18 cellular contexts compared by ENCODE assay signal in the genomic region with DNA sequence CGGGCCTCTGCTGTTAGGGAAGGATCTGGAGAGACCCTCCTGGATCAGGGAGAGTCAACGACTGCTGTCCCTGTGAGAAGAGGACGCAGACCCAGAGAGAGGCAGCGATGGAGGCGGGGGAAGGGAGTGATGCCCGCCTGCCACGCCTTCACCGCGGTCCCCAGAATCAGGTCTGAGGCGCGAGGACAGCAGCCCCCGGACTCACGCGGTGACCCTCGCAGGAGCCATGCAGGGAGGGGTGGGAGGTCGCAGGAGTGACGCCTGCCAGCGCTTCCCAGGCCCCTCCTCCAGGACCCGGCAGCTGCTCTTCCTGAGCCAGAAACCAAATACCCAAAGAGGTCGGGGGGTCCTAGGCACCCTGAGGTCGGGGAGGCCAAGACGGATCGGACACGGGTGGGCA. TPM values are rescaled to one million over a fixed set of nuclear protein-coding genes. Genes with fewer than 3 reads are reported as not detected.
DNase-seq lines count a peak whose midpoint lies in the region; ATAC-seq and TF ChIP-seq lines count a peak whose summit lies in the region.
"Had no signal": no experiment of that assay in that cellular context is flagged by ENCODE, and none has a peak within 500 bp of the region (broad histone marks: within the 10 kb centered on the region; RNA-seq: fewer than 3 reads in every experiment).

No MANE protein-coding gene starts in this region.

- no peak for DNase-seq in activated CD4-positive, alpha-beta T cell treated with anti-CD3 and anti-CD28 coated beads, Interleukin-2, amount 10 ng/mL, durations not matched to agents 24 days and 14 days
- DNase-seq in activated CD4-positive, alpha-beta T cell treated with anti-CD3 and anti-CD28 coated beads, Interleukin-2, amount 10 ng/mL, durations not matched to agents 7 days and 5 days: no peak
- DNase-seq in effector memory CD4-positive, alpha-beta T cell: no peak
- DNase-seq in upper lobe of right lung: no peak
- DNase-seq: 8988T, DND-41, H9, MV-4-11, NCI-H1417, NCI-H187 treated with DMSO at 0.1 percent for 48 hours, NCI-H446, NCI-H69, OCI-M1, SIG-M5 had no signal

- no peak overlapping the region for H3K4me3 ChIP-seq in HEK293 (ENCODE audit: low read depth, low read length)
- H3K4me3 ChIP-seq in effector memory CD4-positive, alpha-beta T cell (ENCODE audit: insufficient read depth, low read depth, low read length, poor library complexity, severe bottlenecking): no peak overlapping the region
- H3K4me3 ChIP-seq in upper lobe of right lung: no peak overlapping the region

- H3K27me3 ChIP-seq in effector memory CD4-positive, alpha-beta T cell (replicated peaks; ENCODE audit: control insufficient read depth, insufficient read depth, low read length, poor library complexity, severe bottlenecking): no peaks in the 10 kb centered on the region
- no peaks in the 10 kb centered on the region for H3K27me3 ChIP-seq in upper lobe of right lung

- peaks cover 30% of the 10 kb centered on the region for H3K4me1 Mint-ChIP-seq in activated CD4-positive, alpha-beta T cell treated with anti-CD3 and anti-CD28 coated beads, Interleukin-2, amount 10 ng/mL, durations not matched to agents 24 days and 14 days
- peaks cover 23% of the 10 kb centered on the region for H3K4me1 Mint-ChIP-seq in activated CD4-positive, alpha-beta T cell treated with anti-CD3 and anti-CD28 coated beads, Interleukin-2, amount 10 ng/mL, durations not matched to agents 7 days and 5 days

- no peaks in the 10 kb centered on the region for H3K9me3 Mint-ChIP-seq in activated CD4-positive, alpha-beta T cell treated with anti-CD3 and anti-CD28 coated beads, Interleukin-2, amount 10 ng/mL, durations not matched to agents 24 days and 14 days
- H3K9me3 Mint-ChIP-seq in activated CD4-positive, alpha-beta T cell treated with anti-CD3 and anti-CD28 coated beads, Interleukin-2, amount 10 ng/mL, durations not matched to agents 7 days and 5 days: no peaks in the 10 kb centered on the region
- H3K9me3 Mint-ChIP-seq: H9 had no signal

- no peaks in the 10 kb centered on the region for H3K9me3 ChIP-seq in HEK293 (ENCODE audit: control insufficient read depth, insufficient read depth, low read depth, low read length)
- no peaks in the 10 kb centered on the region for H3K9me3 ChIP-seq in effector memory CD4-positive, alpha-beta T cell (ENCODE audit: control insufficient read depth, low read length)
- no peaks in the 10 kb centered on the region for H3K9me3 ChIP-seq in upper lobe of right lung

- H3K27ac Mint-ChIP-seq in activated CD4-positive, alpha-beta T cell treated with anti-CD3 and anti-CD28 coated beads, Interleukin-2, amount 10 ng/mL, durations not matched to agents 24 days and 14 days: peak overlapping the region; percentile 85
- no peak overlapping the region for H3K27ac Mint-ChIP-seq in activated CD4-positive, alpha-beta T cell treated with anti-CD3 and anti-CD28 coated beads, Interleukin-2, amount 10 ng/mL, durations not matched to agents 7 days and 5 days

- H3K36me3 ChIP-seq in HEK293 (ENCODE audit: control insufficient read depth in 2 of 2, insufficient read depth in 1 of 2, low read length in 2 of 2) (peaks cover 4 to 98% of the 10 kb centered on the region in 2 experiments; a peak in 2 of 3 replicates), upper lobe of right lung (peaks cover 77% of the 10 kb centered on the region)
- H3K36me3 ChIP-seq in effector memory CD4-positive, alpha-beta T cell (ENCODE audit: control insufficient read depth, insufficient read depth, low read length): peaks cover 41% of the 10 kb centered on the region

- no peaks in the 10 kb centered on the region for H3K27me3 Mint-ChIP-seq in activated CD4-positive, alpha-beta T cell treated with anti-CD3 and anti-CD28 coated beads, Interleukin-2, amount 10 ng/mL, durations not matched to agents 24 days and 14 days
- H3K27me3 Mint-ChIP-seq in activated CD4-positive, alpha-beta T cell treated with anti-CD3 and anti-CD28 coated beads, Interleukin-2, amount 10 ng/mL, durations not matched to agents 7 days and 5 days: no peaks in the 10 kb centered on the region

- no peak overlapping the region for H3K4me3 Mint-ChIP-seq in activated CD4-positive, alpha-beta T cell treated with anti-CD3 and anti-CD28 coated beads, Interleukin-2, amount 10 ng/mL, durations not matched to agents 24 days and 14 days
- no peak overlapping the region for H3K4me3 Mint-ChIP-seq in activated CD4-positive, alpha-beta T cell treated with anti-CD3 and anti-CD28 coated beads, Interleukin-2, amount 10 ng/mL, durations not matched to agents 7 days and 5 days
- H3K4me3 Mint-ChIP-seq: H9 had no signal

- ATAC-seq in upper lobe of right lung (no peak), HG03469 (IDR thresholded peaks at IDR 0.05; ENCODE audit: unreplicated experiment) (no peak)

- peaks cover 63% of the 10 kb centered on the region for H3K36me3 Mint-ChIP-seq in activated CD4-positive, alpha-beta T cell treated with anti-CD3 and anti-CD28 coated beads, Interleukin-2, amount 10 ng/mL, durations not matched to agents 24 days and 14 days (ENCODE audit: low read depth)
- H3K36me3 Mint-ChIP-seq in activated CD4-positive, alpha-beta T cell treated with anti-CD3 and anti-CD28 coated beads, Interleukin-2, amount 10 ng/mL, durations not matched to agents 7 days and 5 days (ENCODE audit: low read depth): peaks cover 52% of the 10 kb centered on the region

- POLR2A ChIA-PET in activated CD4-positive, alpha-beta T cell treated with anti-CD3 and anti-CD28 coated beads, Interleukin-2, amount 10 ng/mL, durations not matched to agents 7 days and 5 days (lab: Charles Lee): no interaction called here
- POLR2A ChIA-PET in HEK293 (lab: Yijun Ruan, JAX): no interaction called here

- intact Hi-C loops in activated CD4-positive, alpha-beta T cell treated with anti-CD3 and anti-CD28 coated beads, Interleukin-2, amount 10 ng/mL, durations not matched to agents 24 days and 14 days (cut with micrococcal nuclease): no loop called here
- intact Hi-C loops in upper lobe of right lung (cut with DNase I): no loop called here

- CTCF ChIA-PET in activated CD4-positive, alpha-beta T cell treated with anti-CD3 and anti-CD28 coated beads, Interleukin-2, amount 10 ng/mL, durations not matched to agents 7 days and 5 days (lab: Charles Lee): no interaction called here
- CTCF ChIA-PET in HEK293 (lab: Yijun Ruan, JAX): interaction anchor here (1.8 kb wide), 1 partner anchor 98 kb away, joined by 4 read pairs; no protein-coding TSS in a partner anchor

- no peak overlapping the region for H3K27ac ChIP-seq in HEK293 (ENCODE audit: extremely low read depth, low read depth, low read length)
- peak overlapping the region; percentile 89 for H3K27ac ChIP-seq in effector memory CD4-positive, alpha-beta T cell (ENCODE audit: insufficient read depth, low read length, poor library complexity, severe bottlenecking)
- H3K27ac ChIP-seq in upper lobe of right lung: no peak overlapping the region
- H3K27ac ChIP-seq: HL-60 had no signal

- TF ChIP-seq CTCF in HEK293 (tag by site-specific recombination; IDR thresholded peaks at IDR 0.05) (no peak), upper lobe of right lung (IDR thresholded peaks at IDR 0.05) (no peak)

- no peaks in the 10 kb centered on the region for H3K4me1 ChIP-seq in HEK293 (ENCODE audit: control insufficient read depth, insufficient read depth, low read length)
- H3K4me1 ChIP-seq in effector memory CD4-positive, alpha-beta T cell (ENCODE audit: control insufficient read depth, insufficient read depth, low read length, poor library complexity, severe bottlenecking): peaks cover 45% of the 10 kb centered on the region
- no peaks in the 10 kb centered on the region for H3K4me1 ChIP-seq in upper lobe of right lung

TF ChIP-seq in HEK293, 187 proteins besides CTCF, POLR2A, EP300 and RAD21:
- TF ChIP-seq, protein P1, sequence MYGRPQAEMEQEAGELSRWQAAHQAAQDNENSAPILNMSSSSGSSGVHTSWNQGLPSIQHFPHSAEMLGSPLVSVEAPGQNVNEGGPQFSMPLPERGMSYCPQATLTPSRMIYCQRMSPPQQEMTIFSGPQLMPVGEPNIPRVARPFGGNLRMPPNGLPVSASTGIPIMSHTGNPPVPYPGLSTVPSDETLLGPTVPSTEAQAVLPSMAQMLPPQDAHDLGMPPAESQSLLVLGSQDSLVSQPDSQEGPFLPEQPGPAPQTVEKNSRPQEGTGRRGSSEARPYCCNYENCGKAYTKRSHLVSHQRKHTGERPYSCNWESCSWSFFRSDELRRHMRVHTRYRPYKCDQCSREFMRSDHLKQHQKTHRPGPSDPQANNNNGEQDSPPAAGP (tag by site-specific recombination; IDR thresholded peaks at IDR 0.05): peak; percentile 84
- no peak for TF ChIP-seq ZNF10 (tag by site-specific recombination; IDR thresholded peaks at IDR 0.05)

RNA-seq across cellular contexts. Expression of gene TNFRSF4, which starts 6.2 kb away (rescaled TPM):
- total RNA-seq in activated CD4-positive, alpha-beta T cell treated with anti-CD3 and anti-CD28 coated beads, Interleukin-2, amount 10 ng/mL, durations not matched to agents 24 days and 14 days: 692 and 702 TPM in 2 replicates
- 10 to 100 TPM; 44.1 to 52.8 TPM for total RNA-seq in activated CD4-positive, alpha-beta T cell treated with anti-CD3 and anti-CD28 coated beads, Interleukin-2, amount 10 ng/mL, durations not matched to agents 7 days and 5 days
- total RNA-seq in upper lobe of right lung: 7.7 TPM
- total RNA-seq: RPMI7951 had no signal

RNA-seq across cellular contexts. Expression of gene SDF4, which starts 11.6 kb away (rescaled TPM):
- 175 and 194 TPM in 2 replicates for total RNA-seq in activated CD4-positive, alpha-beta T cell treated with anti-CD3 and anti-CD28 coated beads, Interleukin-2, amount 10 ng/mL, durations not matched to agents 24 days and 14 days
- 10 to 100 TPM; 81.7 to 91.4 TPM for total RNA-seq in activated CD4-positive, alpha-beta T cell treated with anti-CD3 and anti-CD28 coated beads, Interleukin-2, amount 10 ng/mL, durations not matched to agents 7 days and 5 days
- 132 TPM for total RNA-seq in upper lobe of right lung

RNA-seq across cellular contexts. Expression of gene B3GALT6, which starts 11.8 kb away (rescaled TPM):
- 42.5 and 43.2 TPM in 2 replicates for total RNA-seq in activated CD4-positive, alpha-beta T cell treated with anti-CD3 and anti-CD28 coated beads, Interleukin-2, amount 10 ng/mL, durations not matched to agents 24 days and 14 days
- total RNA-seq in activated CD4-positive, alpha-beta T cell treated with anti-CD3 and anti-CD28 coated beads, Interleukin-2, amount 10 ng/mL, durations not matched to agents 7 days and 5 days: 10 to 100 TPM; 15.8 to 19.2 TPM
- 16.7 TPM for total RNA-seq in upper lobe of right lung

RNA-seq across cellular contexts. Expression of gene TNFRSF18, which starts 13.8 kb away (rescaled TPM):
- 250 and 254 TPM in 2 replicates for total RNA-seq in activated CD4-positive, alpha-beta T cell treated with anti-CD3 and anti-CD28 coated beads, Interleukin-2, amount 10 ng/mL, durations not matched to agents 24 days and 14 days
- total RNA-seq in activated CD4-positive, alpha-beta T cell treated with anti-CD3 and anti-CD28 coated beads, Interleukin-2, amount 10 ng/mL, durations not matched to agents 7 days and 5 days: 10 to 100 TPM; 26.0 to 33.9 TPM
- total RNA-seq in upper lobe of right lung: 0.98 TPM
- total RNA-seq: RPMI7951 had no signal

RNA-seq across cellular contexts. Expression of gene C1QTNF12, which starts 26.3 kb away (rescaled TPM):
- 1.3 and 2.8 TPM in 2 replicates for total RNA-seq in activated CD4-positive, alpha-beta T cell treated with anti-CD3 and anti-CD28 coated beads, Interleukin-2, amount 10 ng/mL, durations not matched to agents 24 days and 14 days
- 1 to 10 TPM; 1.2 to 1.4 TPM for total RNA-seq in activated CD4-positive, alpha-beta T cell treated with anti-CD3 and anti-CD28 coated beads, Interleukin-2, amount 10 ng/mL, durations not matched to agents 7 days and 5 days
- total RNA-seq in upper lobe of right lung: 2.6 TPM
- total RNA-seq: RPMI7951 had no signal

Comparison
In these comparisons a context has a peak if more than half of its experiments do, and no peak if none do; other contexts are left out.
1. RNA of gene TNFRSF4, which starts 6.2 kb away (total RNA-seq): 692 to 702 TPM in activated CD4-positive, alpha-beta T cell treated with anti-CD3 and anti-CD28 coated beads, Interleukin-2, amount 10 ng/mL, durations not matched to agents 24 days and 14 days; 44.1 to 52.8 TPM in activated CD4-positive, alpha-beta T cell treated with anti-CD3 and anti-CD28 coated beads, Interleukin-2, amount 10 ng/mL, durations not matched to agents 7 days and 5 days and 7.7 TPM in upper lobe of right lung (single experiment); every median in the first group is over 10 times any median in the second.